ENCODE assay signal across 12 cellular contexts in the genomic region with DNA sequence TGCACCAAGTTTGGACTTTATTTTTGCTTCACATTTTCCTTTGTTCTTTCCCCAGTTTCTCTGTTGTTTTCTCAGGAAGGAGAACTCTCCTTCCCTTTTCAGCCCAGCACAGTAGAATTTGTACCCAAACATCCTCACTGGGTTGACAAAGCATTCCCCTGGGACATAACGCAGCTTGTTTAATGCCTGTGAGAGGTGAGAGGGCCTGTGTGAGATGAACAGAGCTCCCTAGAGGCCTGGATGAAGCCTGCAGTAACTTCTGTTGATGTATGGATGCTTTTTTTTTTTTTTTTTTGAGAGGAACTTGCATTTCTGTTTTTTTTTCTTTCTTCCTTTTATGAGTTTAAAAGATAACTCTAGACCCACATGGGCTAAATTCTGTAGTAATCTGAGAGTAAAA.
DNase-seq lines count a peak whose midpoint lies in the region; ATAC-seq and TF ChIP-seq lines count a peak whose summit lies in the region.
"Had no signal": no experiment of that assay in that cellular context is flagged by ENCODE, and none has a peak within 500 bp of the region (broad histone marks: within the 10 kb centered on the region; RNA-seq: fewer than 3 reads in every experiment).

No MANE protein-coding gene starts in this region.

- ATAC-seq in HG03432 (IDR thresholded peaks at IDR 0.05; ENCODE audit: unreplicated experiment) (no peak), left ventricle myocardium superior (no peak)
- ATAC-seq: activated CD8-positive, alpha-beta T cell treated with anti-CD3 and anti-CD28 coated beads for 36 hours had no signal

- no peaks in the 10 kb centered on the region for H3K36me3 ChIP-seq in mesenchymal stem cell (ENCODE audit: control insufficient read depth in 1 of 2, insufficient read depth in 2 of 2, low read depth in 1 of 2, low read length in 2 of 2)

- peak; percentile 56 for DNase-seq in DMS153 treated with DMSO at 0.1 percent for 48 hours (lab: John Stamatoyannopoulos, UW; ENCODE audit: unreplicated experiment)
- DNase-seq in NCI-H187 (lab: John Stamatoyannopoulos, UW): peak; percentile 19 to 72
- no peak for DNase-seq in astrocyte of the cerebellum (ENCODE audit: low read depth)
- DNase-seq in mesenchymal stem cell: peak; percentile 18
- DNase-seq in NOMO-1 (lab: John Stamatoyannopoulos, UW; ENCODE audit: unreplicated experiment in 2 of 2): no peak
- DNase-seq in C1 segment of cervical spinal cord (lab: John Stamatoyannopoulos, UW): no peak
- no peak for DNase-seq in left ventricle myocardium superior
- DNase-seq: activated CD8-positive, alpha-beta T cell treated with anti-CD3 and anti-CD28 coated beads for 36 hours; kidney glomerular epithelial cell had no signal

- no peak overlapping the region for H3K4ac ChIP-seq in mesenchymal stem cell (ENCODE audit: low read depth in 1 of 2, low read length in 2 of 2)

- H3K4me3 ChIP-seq in astrocyte of the cerebellum (ENCODE audit: low read depth, low read length): no peak overlapping the region
- no peak overlapping the region for H3K4me3 ChIP-seq in mesenchymal stem cell (ENCODE audit: insufficient read depth in 1 of 2, low read depth in 1 of 2, low read length in 2 of 2)
- H3K4me3 ChIP-seq: coronary artery, skin epidermis had no signal

- H3K4me2 ChIP-seq in mesenchymal stem cell (ENCODE audit: low read length, poor library complexity, severe bottlenecking): no peak overlapping the region

- H3K27me3 ChIP-seq in mesenchymal stem cell (ENCODE audit: control insufficient read depth in 1 of 2, insufficient read depth in 1 of 2, low read length in 2 of 2): peaks cover 0 to 4% of the 10 kb centered on the region in 2 experiments

- no peaks in the 10 kb centered on the region for H3K79me1 ChIP-seq in mesenchymal stem cell (replicated peaks; ENCODE audit: low read length, poor library complexity, severe bottlenecking)

- no peak overlapping the region for H2BK5ac ChIP-seq in mesenchymal stem cell (ENCODE audit: low read depth, low read length, poor library complexity, severe bottlenecking)

- H2BK12ac ChIP-seq in mesenchymal stem cell (ENCODE audit: low read length in 2 of 2): no peak overlapping the region

- H3K9ac ChIP-seq in mesenchymal stem cell (ENCODE audit: low read length): no peak overlapping the region

- H3K27ac ChIP-seq in mesenchymal stem cell (ENCODE audit: low read length, poor library complexity, severe bottlenecking): no peak overlapping the region
- H3K27ac ChIP-seq: coronary artery, skin epidermis had no signal

- no peak overlapping the region for H3K18ac ChIP-seq in mesenchymal stem cell (ENCODE audit: low read depth in 1 of 2, low read length in 2 of 2)

- H3K4me1 ChIP-seq in mesenchymal stem cell (ENCODE audit: control insufficient read depth, insufficient read depth, low read depth, low read length): peaks cover 2% of the 10 kb centered on the region

- H2BK15ac ChIP-seq in mesenchymal stem cell (ENCODE audit: low read depth, poor library complexity, severe bottlenecking): no peak overlapping the region

- H2AK5ac ChIP-seq in mesenchymal stem cell (ENCODE audit: low read length, severe bottlenecking): no peak overlapping the region

- no peak overlapping the region for H4K8ac ChIP-seq in mesenchymal stem cell (ENCODE audit: low read length)

- in situ Hi-C loops in astrocyte of the cerebellum (cut with HindIII; ENCODE audit: low sequenced_read_pairs): no loop called here

- intact Hi-C loops in left ventricle myocardium superior (cut with micrococcal nuclease): no loop called here

- H3K14ac ChIP-seq in mesenchymal stem cell (ENCODE audit: low read length in 2 of 2): no peak overlapping the region

- 20% methylated on average over 1 of the region's 1 CpG for WGBS in mesenchymal stem cell

- no peak overlapping the region for H2AFZ ChIP-seq in mesenchymal stem cell (ENCODE audit: low read depth, low read length)

- H3K23ac ChIP-seq in mesenchymal stem cell (ENCODE audit: low read length in 2 of 2): no peak overlapping the region

- no peak overlapping the region for H4K91ac ChIP-seq in mesenchymal stem cell (ENCODE audit: low read length)

- TF ChIP-seq CTCF in astrocyte of the cerebellum (IDR thresholded peaks at IDR 0.05; ENCODE audit: low read depth, low read length, missing control alignments): peak; percentile 17

- H3K9me3 ChIP-seq in mesenchymal stem cell (ENCODE audit: control insufficient read depth, low read length): peaks cover 3% of the 10 kb centered on the region

- H2BK120ac ChIP-seq in mesenchymal stem cell (ENCODE audit: low read depth, low read length): no peak overlapping the region

Comparison
In these comparisons a context has a peak if more than half of its experiments do, and no peak if none do; other contexts are left out.
1. DNase-seq: peak in DMS153 treated with DMSO at 0.1 percent for 48 hours (single experiment), NCI-H187 (2 of 2) and mesenchymal stem cell (single experiment); none in astrocyte of the cerebellum (single experiment), NOMO-1 (0 of 2), C1 segment of cervical spinal cord (0 of 14) and left ventricle myocardium superior (single experiment).